In the genomic region with DNA sequence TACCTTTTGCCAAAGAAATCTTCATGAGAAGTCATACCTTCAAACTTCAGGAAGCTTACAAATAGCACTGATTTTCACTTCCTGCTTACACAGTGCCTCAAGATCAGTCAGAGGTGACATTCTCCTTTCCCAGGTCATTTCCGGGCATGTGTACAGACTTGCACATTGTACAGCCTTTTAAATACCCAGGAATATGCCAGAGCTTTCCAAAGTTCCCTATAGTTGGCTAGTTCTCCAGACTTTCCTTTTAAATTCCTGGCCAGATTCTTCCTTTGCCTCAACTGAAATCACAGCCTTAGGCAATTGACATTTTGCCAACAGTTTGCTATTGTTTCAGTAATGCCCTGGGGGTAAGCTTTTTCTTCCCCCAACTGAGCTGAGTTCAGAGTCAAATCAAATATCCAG, we compare ENCODE assay signal across 9 cellular contexts. TPM values are rescaled to one million over a fixed set of nuclear protein-coding genes. Genes with fewer than 3 reads are reported as not detected.
DNase-seq lines count a peak whose midpoint lies in the region; ATAC-seq and TF ChIP-seq lines count a peak whose summit lies in the region.
"Had no signal": no experiment of that assay in that cellular context is flagged by ENCODE, and none has a peak within 500 bp of the region (broad histone marks: within the 10 kb centered on the region; RNA-seq: fewer than 3 reads in every experiment).

No MANE protein-coding gene starts in this region.

- peak overlapping the region; percentile 95 for H3K27ac Mint-ChIP-seq in T-helper 17 cell
- H3K27ac Mint-ChIP-seq: dendritic cell treated with granulocyte-macrophage colony-stimulating factor and Interleukin-4, amounts not matched to agents 40 ng/mL and 50 ng/mL, for 4 days had no signal

- H2BK5ac ChIP-seq in mesendoderm (ENCODE audit: low read length): no peak overlapping the region

- no peak overlapping the region for H4K8ac ChIP-seq in mesendoderm (ENCODE audit: low read depth, low read length)

- DNase-seq in T-helper 17 cell (no peak), mesendoderm (peak; percentile 81), retina (no peak), midbrain (lab: John Stamatoyannopoulos, UW) (no peak), brain microvascular endothelial cell (no peak)

- no peaks in the 10 kb centered on the region for H3K36me3 Mint-ChIP-seq in T-helper 17 cell (ENCODE audit: low read depth)

- peak overlapping the region; percentile 90 for H3K4me3 Mint-ChIP-seq in T-helper 17 cell
- H3K4me3 Mint-ChIP-seq: dendritic cell treated with granulocyte-macrophage colony-stimulating factor and Interleukin-4, amounts not matched to agents 40 ng/mL and 50 ng/mL, for 4 days had no signal

- H3K4me3 ChIP-seq in mesendoderm (ENCODE audit: low read length) (no peak overlapping the region), brain microvascular endothelial cell (ENCODE audit: low read depth, low read length) (no peak overlapping the region)

- in situ Hi-C loops in brain microvascular endothelial cell (cut with HindIII; ENCODE audit: low pct_ligation_motif_present, low sequenced_read_pairs): no loop called here

- H3K79me1 ChIP-seq in mesendoderm (ENCODE audit: low read length): no peaks in the 10 kb centered on the region

- ATAC-seq in GM18868 (IDR thresholded peaks at IDR 0.05; ENCODE audit: unreplicated experiment): peak; percentile 33
- ATAC-seq in HG02852 (IDR thresholded peaks at IDR 0.05; ENCODE audit: unreplicated experiment): peak; percentile 43
- peak; percentile 69 for ATAC-seq in T-helper 17 cell
- no peak for ATAC-seq in HG03139 (IDR thresholded peaks at IDR 0.05; ENCODE audit: unreplicated experiment)

- no peak overlapping the region for H3K4me2 ChIP-seq in mesendoderm (ENCODE audit: low read length)

- H3K27ac ChIP-seq in mesendoderm (ENCODE audit: low read depth, low read length) (no peak overlapping the region), brain microvascular endothelial cell (no peak overlapping the region)

- no peaks in the 10 kb centered on the region for H3K9me3 ChIP-seq in T-helper 17 cell (ENCODE audit: control insufficient read depth, low read length, poor library complexity, severe bottlenecking)

- no peak overlapping the region for H3K9ac ChIP-seq in mesendoderm (ENCODE audit: low read length)

- H3K4me1 Mint-ChIP-seq in T-helper 17 cell: peaks cover 33% of the 10 kb centered on the region

- no peak overlapping the region for H3K18ac ChIP-seq in mesendoderm (ENCODE audit: low read length)

- H3K23ac ChIP-seq in mesendoderm (ENCODE audit: low read length): no peak overlapping the region

- H3K4me1 ChIP-seq in mesendoderm (ENCODE audit: control insufficient read depth, low read depth, low read length): peaks cover 5% of the 10 kb centered on the region

- H3K27me3 ChIP-seq in mesendoderm (ENCODE audit: insufficient read depth, low read length, poor library complexity) (no peaks in the 10 kb centered on the region), brain microvascular endothelial cell (replicated peaks) (no peaks in the 10 kb centered on the region)

- no peak overlapping the region for H4K5ac ChIP-seq in mesendoderm (ENCODE audit: low read length)

- no peak overlapping the region for H2BK120ac ChIP-seq in mesendoderm (ENCODE audit: low read depth, low read length)

- no peak overlapping the region for H3K56ac ChIP-seq in mesendoderm (ENCODE audit: low read length)

- H3K4ac ChIP-seq in mesendoderm (ENCODE audit: low read depth, low read length): no peak overlapping the region

- H3K79me2 ChIP-seq in mesendoderm (ENCODE audit: control insufficient read depth, insufficient read depth, low read length): no peaks in the 10 kb centered on the region

- no peak overlapping the region for H2AK5ac ChIP-seq in mesendoderm (ENCODE audit: low read length)

- no CpG with 5 or more reads among the region's 1 CpG for WGBS in mesendoderm (ENCODE audit: extremely low coverage, insufficient coverage, low lambda C conversion rate)

- no peaks in the 10 kb centered on the region for H3K36me3 ChIP-seq in mesendoderm (ENCODE audit: control insufficient read depth, insufficient read depth, low read length)
- H3K36me3 ChIP-seq in brain microvascular endothelial cell (replicated peaks): no peaks in the 10 kb centered on the region

- no peak overlapping the region for H2BK15ac ChIP-seq in mesendoderm (replicated peaks; ENCODE audit: low read depth)

- TF ChIP-seq CTCF in brain microvascular endothelial cell (IDR thresholded peaks at IDR 0.05; ENCODE audit: low read depth, low read length, missing control alignments): no peak

- H3K27me3 Mint-ChIP-seq in T-helper 17 cell: no peaks in the 10 kb centered on the region
- H3K27me3 Mint-ChIP-seq: dendritic cell treated with granulocyte-macrophage colony-stimulating factor and Interleukin-4, amounts not matched to agents 40 ng/mL and 50 ng/mL, for 4 days had no signal

RNA-seq across cellular contexts. Expression of a gene that starts 47.2 kb away (rescaled TPM):
- 10 to 100 TPM; 23.6 to 27.1 TPM for total RNA-seq in T-helper 17 cell
- 3.3 TPM for polyA plus RNA-seq in mesendoderm (2013, experiment 1 of 2)
- 3.6 TPM for polyA plus RNA-seq in mesendoderm (2013, experiment 2 of 2)
